ENCODE assay signal across 8 cellular contexts in the genomic region with DNA sequence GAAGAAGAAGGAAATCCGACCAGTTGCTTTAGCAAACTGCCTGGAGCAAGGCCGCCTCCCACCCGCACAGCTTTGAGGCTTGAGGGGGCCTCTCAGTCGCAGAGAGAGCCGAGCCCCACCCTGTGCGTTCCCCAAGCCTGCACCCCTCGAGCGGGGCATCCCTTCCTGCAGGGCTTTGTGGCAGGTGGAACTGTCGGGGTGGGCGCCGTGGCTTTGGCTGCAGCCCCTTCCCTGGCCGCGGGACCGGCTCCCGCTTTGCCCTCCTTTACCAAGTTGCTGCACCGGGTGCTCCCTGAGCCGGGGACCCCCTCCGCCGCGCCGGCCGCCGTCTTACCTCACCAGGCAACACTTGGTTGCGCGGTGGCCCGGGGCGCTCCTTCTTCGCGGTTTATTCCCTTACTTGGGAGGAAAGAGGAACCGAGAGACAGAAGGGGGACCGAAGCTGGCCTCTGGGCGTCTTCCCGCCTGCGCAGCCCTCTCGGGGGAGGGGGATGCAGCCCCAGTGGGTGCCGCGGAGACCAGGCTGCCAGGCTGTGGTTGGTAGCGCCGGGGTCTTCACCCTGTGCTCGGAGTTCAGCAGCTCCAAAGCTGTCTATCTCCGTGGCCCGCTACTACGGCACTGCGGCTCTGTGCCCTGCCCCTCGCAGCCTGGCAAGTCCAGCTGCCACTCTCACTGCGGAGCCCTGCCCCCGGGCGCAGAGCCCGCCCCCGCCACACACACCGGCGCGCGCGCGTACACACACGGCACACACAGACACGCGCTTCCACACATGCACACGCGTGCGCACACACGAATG. TPM values are rescaled to one million over a fixed set of nuclear protein-coding genes. Genes with fewer than 3 reads are reported as not detected.
DNase-seq lines count a peak whose midpoint lies in the region; ATAC-seq lines count a peak whose summit lies in the region.

TSS of gene DGKG (minus strand) at position 623 of the 797 bp plus-strand sequence. CDS start 41,775 bp downstream, outside the sequence.

- no peak within 1 kb of the TSS for H3K27ac Mint-ChIP-seq in activated CD8-positive, alpha-beta memory T cell treated with anti-CD3 and anti-CD28 coated beads, Interleukin-2, amount 10 ng/mL, durations not matched to agents 7 days and 5 days

- CTCF ChIA-PET in activated CD8-positive, alpha-beta memory T cell treated with anti-CD3 and anti-CD28 coated beads, Interleukin-2, amount 10 ng/mL, durations not matched to agents 7 days and 5 days (lab: Charles Lee) = interaction anchor here (1.1 kb wide), 1 partner anchor 253 kb away, joined by 3 read pairs; no protein-coding TSS in a partner anchor

- H3K9me3 Mint-ChIP-seq in activated CD8-positive, alpha-beta memory T cell treated with anti-CD3 and anti-CD28 coated beads, Interleukin-2, amount 10 ng/mL, durations not matched to agents 7 days and 5 days (ENCODE audit: low read depth) = no peaks in the 10 kb centered on the region

- intact Hi-C loops in Right ventricle myocardium inferior (cut with DNase I) = loop anchor here (2.0 to 5.0 kb wide), 3 partner anchors 45 to 80 kb away; no protein-coding TSS in a partner anchor

- H3K36me3 Mint-ChIP-seq in activated CD8-positive, alpha-beta memory T cell treated with anti-CD3 and anti-CD28 coated beads, Interleukin-2, amount 10 ng/mL, durations not matched to agents 7 days and 5 days = no peaks in the 10 kb centered on the region

- ATAC-seq in GM21825 (IDR thresholded peaks at IDR 0.05; ENCODE audit: unreplicated experiment) (peak; percentile 67), Right ventricle myocardium inferior (peak; percentile 74), GM18873 (IDR thresholded peaks at IDR 0.05; ENCODE audit: low FRiP score, unreplicated experiment) (no peak)
- ATAC-seq in activated CD8-positive, alpha-beta memory T cell treated with anti-CD3 and anti-CD28 coated beads, Interleukin-2, amount 10 ng/mL, durations not matched to agents 7 days and 5 days = peak; percentile 27

- DNase-seq in DMS79 treated with DMSO at 0.1 percent for 48 hours (lab: John Stamatoyannopoulos, UW) = peak; percentile 10
- no peak for DNase-seq in DMS79 (lab: John Stamatoyannopoulos, UW)
- peak; percentile 56 for DNase-seq in NCI-H1092 (lab: John Stamatoyannopoulos, UW)
- DNase-seq in activated CD8-positive, alpha-beta memory T cell treated with anti-CD3 and anti-CD28 coated beads, Interleukin-2, amount 10 ng/mL, durations not matched to agents 7 days and 5 days = no peak
- DNase-seq in Right ventricle myocardium inferior (ENCODE audit: missing footprints) = peak; percentile 90
- peak; percentile 48 for DNase-seq in occipital lobe (lab: John Stamatoyannopoulos, UW)

- no peaks in the 10 kb centered on the region for H3K4me1 Mint-ChIP-seq in activated CD8-positive, alpha-beta memory T cell treated with anti-CD3 and anti-CD28 coated beads, Interleukin-2, amount 10 ng/mL, durations not matched to agents 7 days and 5 days

- peaks cover 60% of the 10 kb centered on the region for H3K27me3 Mint-ChIP-seq in activated CD8-positive, alpha-beta memory T cell treated with anti-CD3 and anti-CD28 coated beads, Interleukin-2, amount 10 ng/mL, durations not matched to agents 7 days and 5 days

- H3K4me3 Mint-ChIP-seq in activated CD8-positive, alpha-beta memory T cell treated with anti-CD3 and anti-CD28 coated beads, Interleukin-2, amount 10 ng/mL, durations not matched to agents 7 days and 5 days = no peak within 1 kb of the TSS

RNA-seq across cellular contexts. Expression of gene DGKG, which starts in this region (rescaled TPM):
- total RNA-seq in activated CD8-positive, alpha-beta memory T cell treated with anti-CD3 and anti-CD28 coated beads, Interleukin-2, amount 10 ng/mL, durations not matched to agents 7 days and 5 days = under 1 TPM; 0.20 to 0.66 TPM
- 31.1 TPM for total RNA-seq in Right ventricle myocardium inferior
- 3.0 TPM for total RNA-seq in occipital lobe

Comparison
In these comparisons a context has a peak if more than half of its experiments do, and no peak if none do; other contexts are left out.
1. DNase-seq: peak in DMS79 treated with DMSO at 0.1 percent for 48 hours (single experiment), NCI-H1092 (single experiment), Right ventricle myocardium inferior (single experiment) and occipital lobe (single experiment); none in DMS79 (single experiment) and activated CD8-positive, alpha-beta memory T cell treated with anti-CD3 and anti-CD28 coated beads, Interleukin-2, amount 10 ng/mL, durations not matched to agents 7 days and 5 days (single experiment).
2. Peak in ATAC-seq in activated CD8-positive, alpha-beta memory T cell treated with anti-CD3 and anti-CD28 coated beads, Interleukin-2, amount 10 ng/mL, durations not matched to agents 7 days and 5 days; RNA of the gene not detected or under 1 TPM.